8 cellular contexts compared by ENCODE assay signal in genomic region chr6:4775591-4776492, GRCh38. TPM values are rescaled to one million over a fixed set of nuclear protein-coding genes. Genes with fewer than 3 reads are reported as not detected.
A peak's percentile ranks its signal among the peaks of the same experiment; 100 is the strongest.
DNase-seq lines count a peak whose midpoint lies in the region; ATAC-seq and TF ChIP-seq lines count a peak whose summit lies in the region.

Gene CDYL, plus strand, starts transcription at chr6:4776404. Its CDS starts 380 bp downstream, at chr6:4776784.

- peaks cover 48% of the 10 kb centered on the region for H3K4me1 Mint-ChIP-seq in GM23338
- peaks cover 30 to 37% of the 10 kb centered on the region in 2 donors for H3K4me1 Mint-ChIP-seq in natural killer cell treated with Interleukin-12 subunit alpha and Interleukin-12 subunit beta and Interleukin-15 and Interleukin-18, amount 100 ng/mL, for 72 hours (ENCODE audit: low read depth in 2 of 2)

- H3K9me3 Mint-ChIP-seq in GM23338: peaks cover 15% of the 10 kb centered on the region
- no peaks in the 10 kb centered on the region for H3K9me3 Mint-ChIP-seq in natural killer cell treated with Interleukin-12 subunit alpha and Interleukin-12 subunit beta and Interleukin-15 and Interleukin-18, amount 100 ng/mL, for 72 hours

- no peaks in the 10 kb centered on the region for H3K36me3 ChIP-seq in GM23338 (ENCODE audit: insufficient read depth)

- DNase-seq in DMS79 treated with DMSO at 0.1 percent for 48 hours (lab: John Stamatoyannopoulos, UW) (peak; percentile 53), GM23338 (ENCODE audit: low spot score) (peak; percentile 82), LHCN-M2 (ENCODE audit: low read depth) (peak; percentile 77), RWPE1 (ENCODE audit: low spot score) (peak; percentile 83), fibroblast of peridontal ligament (ENCODE audit: extremely low read depth) (peak; percentile 76)
- DNase-seq in activated T-helper 1 cell treated with anti-CD3 and anti-CD28 coated beads, Interleukin-2, amount 50 U/mL, for 16 hours (ENCODE audit: low read depth in 1 of 2, low spot score in 1 of 2): peak; percentile 80 to 87
- peak; percentile 95 for DNase-seq in natural killer cell treated with Interleukin-12 subunit alpha and Interleukin-12 subunit beta and Interleukin-15 and Interleukin-18, amount 100 ng/mL, for 72 hours (ENCODE audit: low spot score)
- peak; percentile 87 for DNase-seq in stimulated activated naive CD4-positive, alpha-beta T cell treated with Interleukin-2 at 50 U/mL for 16 hours (lab: John Stamatoyannopoulos, UW)

- H3F3A ChIP-seq in GM23338 (replicated peaks; ENCODE audit: low read depth): no peaks in the 10 kb centered on the region

- H3K36me3 Mint-ChIP-seq in GM23338 (ENCODE audit: low read depth): peaks cover 21% of the 10 kb centered on the region
- peaks cover 18% of the 10 kb centered on the region for H3K36me3 Mint-ChIP-seq in natural killer cell treated with Interleukin-12 subunit alpha and Interleukin-12 subunit beta and Interleukin-15 and Interleukin-18, amount 100 ng/mL, for 72 hours

- peak; percentile 46 for ATAC-seq in GM23338
- ATAC-seq in natural killer cell treated with Interleukin-12 subunit alpha and Interleukin-12 subunit beta and Interleukin-15 and Interleukin-18, amount 100 ng/mL, for 72 hours: peak; percentile 90 to 93

- peaks cover 36% of the 10 kb centered on the region for H3K27me3 Mint-ChIP-seq in GM23338 (ENCODE audit: insufficient read depth, low read depth, poor library complexity)
- H3K27me3 Mint-ChIP-seq in natural killer cell treated with Interleukin-12 subunit alpha and Interleukin-12 subunit beta and Interleukin-15 and Interleukin-18, amount 100 ng/mL, for 72 hours: peaks cover 6 to 11% of the 10 kb centered on the region in 2 donors

- POLR2A ChIA-PET in RWPE1 (lab: Yijun Ruan, JAX; ENCODE audit: low non-redundant PET): interaction anchor here (0.6 kb wide), 1 partner anchor 208 kb away, joined by 3 read pairs; no protein-coding TSS in a partner anchor

- H3K9me2 ChIP-seq in GM23338 (ENCODE audit: insufficient read depth): no peaks in the 10 kb centered on the region

- H3K4me1 ChIP-seq in GM23338 (ENCODE audit: insufficient read depth): peaks cover 27% of the 10 kb centered on the region

- peak within 1 kb of the TSS; percentile 89 for H3K4me3 Mint-ChIP-seq in GM23338
- H3K4me3 Mint-ChIP-seq in natural killer cell treated with Interleukin-12 subunit alpha and Interleukin-12 subunit beta and Interleukin-15 and Interleukin-18, amount 100 ng/mL, for 72 hours: peak within 1 kb of the TSS; percentile 97

- peaks cover 62% of the 10 kb centered on the region for H3K79me2 ChIP-seq in GM23338 (replicated peaks; ENCODE audit: insufficient read depth)

- H3K27me3 ChIP-seq in GM23338 (ENCODE audit: insufficient read depth): peaks cover 33% of the 10 kb centered on the region

- CTCF ChIA-PET in RWPE1 (lab: Yijun Ruan, JAX): interaction anchor here (0.8 kb wide), 1 partner anchor 459 kb away, joined by 3 read pairs; no protein-coding TSS in a partner anchor

- peaks cover 42% of the 10 kb centered on the region for H4K20me1 ChIP-seq in GM23338 (replicated peaks; ENCODE audit: insufficient read depth)

- peak within 1 kb of the TSS; percentile 88 for H3K4me2 ChIP-seq in GM23338

- TF ChIP-seq CTCF in GM23338 (conservative IDR thresholded peaks at IDR 0.05; ENCODE audit: low read depth in 2 of 2) (peak in 1 of 2 experiments; percentile 28; a peak in 2 of 4 replicates), RWPE1 (conservative IDR thresholded peaks at IDR 0.05; ENCODE audit: low read depth) (no peak)

- H3K27ac ChIP-seq in GM23338 (ENCODE audit: low read depth) (no peak within 1 kb of the TSS), RWPE1 (peak within 1 kb of the TSS; percentile 89)

- no peak within 1 kb of the TSS for H3K27ac Mint-ChIP-seq in GM23338
- peak within 1 kb of the TSS; percentile 72 to 85 for H3K27ac Mint-ChIP-seq in natural killer cell treated with Interleukin-12 subunit alpha and Interleukin-12 subunit beta and Interleukin-15 and Interleukin-18, amount 100 ng/mL, for 72 hours

- H3K4me3 ChIP-seq in GM23338: peak within 1 kb of the TSS; percentile 63

- no peak within 1 kb of the TSS for H2AFZ ChIP-seq in GM23338

TF ChIP-seq in GM23338, 12 proteins besides CTCF, POLR2A, EP300 and RAD21 (continues in another document):
- TF ChIP-seq REST (IDR thresholded peaks at IDR 0.05; ENCODE audit: unreplicated experiment) (no peak), ZNF331 (CRISPR knock-in tag; IDR thresholded peaks at IDR 0.05; ENCODE audit: low read depth) (no peak), ETS1 (IDR thresholded peaks at IDR 0.05) (no peak), CREB1 (CRISPR knock-in tag; IDR thresholded peaks at IDR 0.05; ENCODE audit: low read depth) (peak; percentile 42; the same call in 1 of the 2 replicates), JUNB (IDR thresholded peaks at IDR 0.05; ENCODE audit: unreplicated experiment) (no peak), STAT1 (IDR thresholded peaks at IDR 0.05; ENCODE audit: unreplicated experiment) (no peak), POLR2AphosphoS5 (IDR thresholded peaks at IDR 0.05; ENCODE audit: low read depth) (peak; percentile 50; the same call in 1 of the 2 replicates), ZNF114 (CRISPR knock-in tag; IDR thresholded peaks at IDR 0.05) (no peak)

RNA-seq across cellular contexts. Expression of gene CDYL, which starts in this region (rescaled TPM):
- total RNA-seq in GM23338 (2014; rRNA removed; shearing (Covaris generic)): 123 and 128 TPM in 2 replicates
- polyA plus RNA-seq in GM23338 (2016; fragmentation: Nextera tagmentation; extraction: Ambion mirVana): 61.6 and 67.2 TPM in 2 replicates
- 9.4 and 13.0 TPM in 2 replicates for total RNA-seq in LHCN-M2 (2014; rRNA removed)
- polyA plus RNA-seq in LHCN-M2 (2012): 6.7 TPM
- total RNA-seq in natural killer cell treated with Interleukin-12 subunit alpha and Interleukin-12 subunit beta and Interleukin-15 and Interleukin-18, amount 100 ng/mL, for 72 hours: 10 to 100 TPM; 52.5 to 58.7 TPM
